In genomic region chr1:244210884-244211558, GRCh38 we compare ENCODE assay signal across 10 cellular contexts.
DNase-seq lines count a peak whose midpoint lies in the region; ATAC-seq, FAIRE-seq and TF ChIP-seq lines count a peak whose summit lies in the region.
"Had no signal": no experiment of that assay in that cellular context is flagged by ENCODE, and none has a peak within 500 bp of the region (broad histone marks: within the 10 kb centered on the region; RNA-seq: fewer than 3 reads in every experiment).

No MANE protein-coding gene starts in this region.

- no peaks in the 10 kb centered on the region for H3F3A ChIP-seq in GM23248 (ENCODE audit: insufficient read depth)

- H3K4me3 ChIP-seq in AG04450 (ENCODE audit: low read depth, low read length) (no peak overlapping the region), GM23248 (no peak overlapping the region), astrocyte (ENCODE audit: insufficient read depth, low read depth, low read length) (no peak overlapping the region), tibial nerve (no peak overlapping the region)

- in situ Hi-C loops in GM23248 (cut with MboI) = no loop called here

- H3K27ac ChIP-seq in AG04450 (ENCODE audit: low read depth, low read length) (no peak overlapping the region), GM23248 (no peak overlapping the region), astrocyte (ENCODE audit: low read depth, low read length) (no peak overlapping the region), tibial nerve (no peak overlapping the region)

- no peak for FAIRE-seq in astrocyte (lab: Jason Lieb, UNC)
- FAIRE-seq: G401.6 had no signal

- peaks cover 8% of the 10 kb centered on the region for H3K9me3 ChIP-seq in AG04450 (ENCODE audit: control insufficient read depth, insufficient read depth, low read length)
- H3K9me3 ChIP-seq in GM23248 (ENCODE audit: low read depth) = no peaks in the 10 kb centered on the region
- no peaks in the 10 kb centered on the region for H3K9me3 ChIP-seq in astrocyte (ENCODE audit: insufficient read depth, low read depth, low read length)
- H3K9me3 ChIP-seq in tibial nerve = no peaks in the 10 kb centered on the region

- peaks cover 6% of the 10 kb centered on the region for H3K4me1 Mint-ChIP-seq in astrocyte (ENCODE audit: low read depth, unreplicated experiment)

- POLR2A ChIA-PET in AG04450 (lab: Yijun Ruan, JAX) = no interaction called here

- TF ChIP-seq CTCF in AG04450 (IDR thresholded peaks at IDR 0.05; ENCODE audit: low read depth, low read length) (peak; percentile 26; the same call in 1 of the 2 replicates), astrocyte (IDR thresholded peaks at IDR 0.05; ENCODE audit: insufficient read depth, low read depth, low read length) (peak; percentile 19), tibial nerve (IDR thresholded peaks at IDR 0.05) (peak in 1 of 5 experiments; percentile 27)

- no peaks in the 10 kb centered on the region for H3K9me2 ChIP-seq in GM23248 (ENCODE audit: insufficient read depth)

- H3K9ac ChIP-seq in GM23248 (no peak overlapping the region), astrocyte (ENCODE audit: low read length) (no peak overlapping the region)

- no peak overlapping the region for H3K27ac Mint-ChIP-seq in astrocyte (ENCODE audit: unreplicated experiment)

- no peaks in the 10 kb centered on the region for H3K36me3 Mint-ChIP-seq in astrocyte (ENCODE audit: low read depth, unreplicated experiment)

- CTCF ChIA-PET in AG04450 (lab: Charles Lee) = no interaction called here

- ATAC-seq in left lobe of liver = peak; percentile 35
- ATAC-seq in GM21723 (IDR thresholded peaks at IDR 0.05; ENCODE audit: unreplicated experiment) = no peak

- peaks cover 4% of the 10 kb centered on the region for H3K9me3 Mint-ChIP-seq in astrocyte (ENCODE audit: unreplicated experiment)

- H3K4me1 ChIP-seq in GM23248 (ENCODE audit: insufficient read depth) (no peaks in the 10 kb centered on the region; the same call in 1 of the 2 replicates), astrocyte (ENCODE audit: insufficient read depth, low read length) (peaks cover 11% of the 10 kb centered on the region), tibial nerve (peaks cover 0 to 32% (median 7%) of the 10 kb centered on the region in 4 donors)

- H2AFZ ChIP-seq in GM23248 (peak overlapping the region; percentile 53; the same call in 1 of the 2 replicates), astrocyte (ENCODE audit: low read depth, low read length) (no peak overlapping the region)

- 65 to 66% methylated on average over 28 of the region's 28 CpGs for WGBS in GM23248 (ENCODE audit: low coverage in 1 of 2, low lambda C conversion rate in 2 of 2, missing lambda C conversion rate in 2 of 2), 2 experiments
- WGBS in tibial nerve, 2 donors = 89 to 92% methylated on average over 26 to 28 of the region's 28 CpGs

- H3K4me2 ChIP-seq in GM23248 (ENCODE audit: unreplicated experiment) (no peak overlapping the region), astrocyte (ENCODE audit: low read length) (no peak overlapping the region)

- TF ChIP-seq POLR2A in tibial nerve (IDR thresholded peaks at IDR 0.05) = no peak

- H3K27me3 ChIP-seq in AG04450 (ENCODE audit: control insufficient read depth, insufficient read depth, low read length) (no peaks in the 10 kb centered on the region), GM23248 (replicated peaks; ENCODE audit: insufficient read depth) (no peaks in the 10 kb centered on the region), astrocyte (ENCODE audit: insufficient read depth, low read length) (no peaks in the 10 kb centered on the region), tibial nerve (no peaks in the 10 kb centered on the region)

- H4K20me1 ChIP-seq in GM23248 (ENCODE audit: insufficient read depth) = no peaks in the 10 kb centered on the region
- H4K20me1 ChIP-seq in astrocyte (ENCODE audit: insufficient read depth, low read length) = no peaks in the 10 kb centered on the region

- no peaks in the 10 kb centered on the region for H3K36me3 ChIP-seq in GM23248 (ENCODE audit: low read depth)
- no peaks in the 10 kb centered on the region for H3K36me3 ChIP-seq in astrocyte (ENCODE audit: insufficient read depth, low read length)
- H3K36me3 ChIP-seq in tibial nerve = no peaks in the 10 kb centered on the region

- H3K4me3 Mint-ChIP-seq in astrocyte (ENCODE audit: unreplicated experiment) = no peak overlapping the region
- H3K4me3 Mint-ChIP-seq: naive B cell had no signal

- DNase-seq in AG04450 (ENCODE audit: low read depth, low spot score) = no peak
- peak; percentile 42 for DNase-seq in GM23248
- no peak for DNase-seq in astrocyte (ENCODE audit: low read depth)
- DNase-seq in left lobe of liver (ENCODE audit: low spot score) = no peak
- DNase-seq in tibial nerve (ENCODE audit: low spot score in 2 of 2) = no peak
- no peak for DNase-seq in stimulated activated CD4-positive, alpha-beta T cell treated with anti-CD3 and anti-CD28 coated beads, Interleukin-1b, Interleukin-23, amount 100 ng/mL, for 48 hours
- no peak for DNase-seq in GM19238 (ENCODE audit: insufficient read length, low spot score)
- DNase-seq: naive B cell had no signal

- TF ChIP-seq EP300 in tibial nerve (IDR thresholded peaks at IDR 0.05) = no peak

- H3K79me2 ChIP-seq in GM23248 (ENCODE audit: insufficient read depth) (no peaks in the 10 kb centered on the region), astrocyte (ENCODE audit: insufficient read depth, low read length) (no peaks in the 10 kb centered on the region)

- H3K27me3 Mint-ChIP-seq in astrocyte (ENCODE audit: low read depth, unreplicated experiment) = peaks cover 19% of the 10 kb centered on the region
